3 cellular contexts compared by ENCODE assay signal in the genomic region with DNA sequence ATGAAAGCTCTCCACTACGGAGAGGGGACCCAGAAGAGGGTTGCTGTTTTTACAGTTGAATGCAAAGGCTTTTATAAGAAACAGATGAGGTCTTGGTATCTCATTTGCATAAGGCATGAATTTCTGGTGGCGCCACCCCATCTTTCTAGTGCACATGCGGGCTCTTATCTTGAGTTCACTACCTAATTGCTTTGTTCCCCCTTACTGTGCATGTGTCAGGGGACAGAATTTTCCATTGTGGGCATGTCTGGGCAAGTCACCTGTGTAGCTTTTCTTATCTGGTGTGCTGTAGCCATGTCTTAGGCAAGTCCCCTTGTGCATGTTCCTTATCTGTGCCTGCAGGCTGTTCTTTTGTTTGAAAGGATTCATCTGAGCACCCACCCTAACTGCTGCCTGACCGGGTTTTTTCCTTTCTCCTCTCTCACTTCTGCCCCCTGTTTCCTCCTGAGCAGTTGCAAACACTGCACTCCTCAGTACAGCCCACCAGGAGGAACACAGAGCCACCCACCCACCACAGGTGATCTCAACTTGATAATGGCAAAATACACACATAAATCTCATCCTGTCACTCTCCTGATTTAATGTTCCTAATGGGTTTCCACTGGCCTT.
TF ChIP-seq lines count a peak whose summit lies in the region.

No MANE protein-coding gene starts in this region.

TF ChIP-seq in HEK293, 187 proteins besides CTCF, POLR2A, EP300 and RAD21:
- peak; percentile 95 for TF ChIP-seq SETDB1 (IDR thresholded peaks at IDR 0.05; ENCODE audit: insufficient read length, low read length)
- TF ChIP-seq ZNF785 (tag by site-specific recombination; IDR thresholded peaks at IDR 0.05): no peak
- TF ChIP-seq, protein P1, sequence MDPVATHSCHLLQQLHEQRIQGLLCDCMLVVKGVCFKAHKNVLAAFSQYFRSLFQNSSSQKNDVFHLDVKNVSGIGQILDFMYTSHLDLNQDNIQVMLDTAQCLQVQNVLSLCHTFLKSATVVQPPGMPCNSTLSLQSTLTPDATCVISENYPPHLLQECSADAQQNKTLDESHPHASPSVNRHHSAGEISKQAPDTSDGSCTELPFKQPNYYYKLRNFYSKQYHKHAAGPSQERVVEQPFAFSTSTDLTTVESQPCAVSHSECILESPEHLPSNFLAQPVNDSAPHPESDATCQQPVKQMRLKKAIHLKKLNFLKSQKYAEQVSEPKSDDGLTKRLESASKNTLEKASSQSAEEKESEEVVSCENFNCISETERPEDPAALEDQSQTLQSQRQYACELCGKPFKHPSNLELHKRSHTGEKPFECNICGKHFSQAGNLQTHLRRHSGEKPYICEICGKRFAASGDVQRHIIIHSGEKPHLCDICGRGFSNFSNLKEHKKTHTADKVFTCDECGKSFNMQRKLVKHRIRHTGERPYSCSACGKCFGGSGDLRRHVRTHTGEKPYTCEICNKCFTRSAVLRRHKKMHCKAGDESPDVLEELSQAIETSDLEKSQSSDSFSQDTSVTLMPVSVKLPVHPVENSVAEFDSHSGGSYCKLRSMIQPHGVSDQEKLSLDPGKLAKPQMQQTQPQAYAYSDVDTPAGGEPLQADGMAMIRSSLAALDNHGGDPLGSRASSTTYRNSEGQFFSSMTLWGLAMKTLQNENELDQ (tag by site-specific recombination; IDR thresholded peaks at IDR 0.05; ENCODE audit: low read depth): no peak
- TF ChIP-seq TRIM28 (IDR thresholded peaks at IDR 0.05; ENCODE audit: borderline replicate concordance, low read length): peak; percentile 22; the same call in 1 of the 2 replicates

TF ChIP-seq in K562, 482 proteins besides CTCF, POLR2A, EP300 and RAD21 (continues in another document):
- no peak for TF ChIP-seq PRMT5 (CRISPR knock-in tag; IDR thresholded peaks at IDR 0.05)
- TF ChIP-seq CBFA2T3 (IDR thresholded peaks at IDR 0.05): peak; percentile 82
- no peak for TF ChIP-seq ETV5 (CRISPR knock-in tag; IDR thresholded peaks at IDR 0.05; ENCODE audit: low read depth)
- TF ChIP-seq NCOR1 (IDR thresholded peaks at IDR 0.05): peak; percentile 49
- TF ChIP-seq HMG20B (CRISPR knock-in tag; IDR thresholded peaks at IDR 0.05): no peak
- no peak for TF ChIP-seq RBFOX2 (IDR thresholded peaks at IDR 0.05; ENCODE audit: low read depth, low read length)
- TF ChIP-seq, protein P2, sequence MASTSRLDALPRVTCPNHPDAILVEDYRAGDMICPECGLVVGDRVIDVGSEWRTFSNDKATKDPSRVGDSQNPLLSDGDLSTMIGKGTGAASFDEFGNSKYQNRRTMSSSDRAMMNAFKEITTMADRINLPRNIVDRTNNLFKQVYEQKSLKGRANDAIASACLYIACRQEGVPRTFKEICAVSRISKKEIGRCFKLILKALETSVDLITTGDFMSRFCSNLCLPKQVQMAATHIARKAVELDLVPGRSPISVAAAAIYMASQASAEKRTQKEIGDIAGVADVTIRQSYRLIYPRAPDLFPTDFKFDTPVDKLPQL (IDR thresholded peaks at IDR 0.05; ENCODE audit: extremely low read depth, insufficient read length): no peak
- TF ChIP-seq ZFP36 (IDR thresholded peaks at IDR 0.05; ENCODE audit: low read depth, low read length, partially characterized antibody): peak; percentile 81
- peak; percentile 74 for TF ChIP-seq ZNF280A (IDR thresholded peaks at IDR 0.05; ENCODE audit: low read depth, partially characterized antibody)
- 0 out of 2 replicates have a peak, but pooled peaks have one; percentile 14 for TF ChIP-seq NFIC (IDR thresholded peaks at IDR 0.05)
- TF ChIP-seq CEBPB (tag; IDR thresholded peaks at IDR 0.05): peak; percentile 33; the same call in 1 of the 2 replicates
- TF ChIP-seq CBFA2T2 (conservative IDR thresholded peaks at IDR 0.05): peak; percentile 70
- no peak for TF ChIP-seq ATF1 (CRISPR knock-in tag; IDR thresholded peaks at IDR 0.05)
- 0 out of 2 replicates have a peak, but pooled peaks have one; percentile 31 for TF ChIP-seq ATF1 (tag; IDR thresholded peaks at IDR 0.05)
- TF ChIP-seq ZNF780A (CRISPR knock-in tag; IDR thresholded peaks at IDR 0.05): peak; percentile 90; the same call in 1 of the 2 replicates
- TF ChIP-seq TRIM28 (IDR thresholded peaks at IDR 0.05): peak; percentile 85
- no peak for TF ChIP-seq GTF2A2 (tag; IDR thresholded peaks at IDR 0.05)
- TF ChIP-seq ARID1B (IDR thresholded peaks at IDR 0.05): peak; percentile 60
- TF ChIP-seq CBX3 (IDR thresholded peaks at IDR 0.05; ENCODE audit: borderline replicate concordance in 1 of 2, low read length in 2 of 2): peak in 1 of 2 experiments; percentile 64; a peak in 1 of 3 replicates
- TF ChIP-seq, protein P3, sequence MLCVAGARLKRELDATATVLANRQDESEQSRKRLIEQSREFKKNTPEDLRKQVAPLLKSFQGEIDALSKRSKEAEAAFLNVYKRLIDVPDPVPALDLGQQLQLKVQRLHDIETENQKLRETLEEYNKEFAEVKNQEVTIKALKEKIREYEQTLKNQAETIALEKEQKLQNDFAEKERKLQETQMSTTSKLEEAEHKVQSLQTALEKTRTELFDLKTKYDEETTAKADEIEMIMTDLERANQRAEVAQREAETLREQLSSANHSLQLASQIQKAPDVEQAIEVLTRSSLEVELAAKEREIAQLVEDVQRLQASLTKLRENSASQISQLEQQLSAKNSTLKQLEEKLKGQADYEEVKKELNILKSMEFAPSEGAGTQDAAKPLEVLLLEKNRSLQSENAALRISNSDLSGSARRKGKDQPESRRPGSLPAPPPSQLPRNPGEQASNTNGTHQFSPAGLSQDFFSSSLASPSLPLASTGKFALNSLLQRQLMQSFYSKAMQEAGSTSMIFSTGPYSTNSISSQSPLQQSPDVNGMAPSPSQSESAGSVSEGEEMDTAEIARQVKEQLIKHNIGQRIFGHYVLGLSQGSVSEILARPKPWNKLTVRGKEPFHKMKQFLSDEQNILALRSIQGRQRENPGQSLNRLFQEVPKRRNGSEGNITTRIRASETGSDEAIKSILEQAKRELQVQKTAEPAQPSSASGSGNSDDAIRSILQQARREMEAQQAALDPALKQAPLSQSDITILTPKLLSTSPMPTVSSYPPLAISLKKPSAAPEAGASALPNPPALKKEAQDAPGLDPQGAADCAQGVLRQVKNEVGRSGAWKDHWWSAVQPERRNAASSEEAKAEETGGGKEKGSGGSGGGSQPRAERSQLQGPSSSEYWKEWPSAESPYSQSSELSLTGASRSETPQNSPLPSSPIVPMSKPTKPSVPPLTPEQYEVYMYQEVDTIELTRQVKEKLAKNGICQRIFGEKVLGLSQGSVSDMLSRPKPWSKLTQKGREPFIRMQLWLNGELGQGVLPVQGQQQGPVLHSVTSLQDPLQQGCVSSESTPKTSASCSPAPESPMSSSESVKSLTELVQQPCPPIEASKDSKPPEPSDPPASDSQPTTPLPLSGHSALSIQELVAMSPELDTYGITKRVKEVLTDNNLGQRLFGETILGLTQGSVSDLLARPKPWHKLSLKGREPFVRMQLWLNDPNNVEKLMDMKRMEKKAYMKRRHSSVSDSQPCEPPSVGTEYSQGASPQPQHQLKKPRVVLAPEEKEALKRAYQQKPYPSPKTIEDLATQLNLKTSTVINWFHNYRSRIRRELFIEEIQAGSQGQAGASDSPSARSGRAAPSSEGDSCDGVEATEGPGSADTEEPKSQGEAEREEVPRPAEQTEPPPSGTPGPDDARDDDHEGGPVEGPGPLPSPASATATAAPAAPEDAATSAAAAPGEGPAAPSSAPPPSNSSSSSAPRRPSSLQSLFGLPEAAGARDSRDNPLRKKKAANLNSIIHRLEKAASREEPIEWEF (CRISPR knock-in tag; IDR thresholded peaks at IDR 0.05): no peak

TF ChIP-seq in GM12891, 5 proteins besides CTCF, POLR2A, EP300 and RAD21:
- TF ChIP-seq POU2F2 (IDR thresholded peaks at IDR 0.05; ENCODE audit: low read depth, low read length) (no peak), POLR2AphosphoS5 (IDR thresholded peaks at IDR 0.05; ENCODE audit: low read depth, low read length) (no peak), SPI1 (IDR thresholded peaks at IDR 0.05; ENCODE audit: low read depth, low read length) (no peak)
